17 cellular contexts compared by ENCODE assay signal in genomic region chr17:47221154-47221553, GRCh38. TPM values are rescaled to one million over a fixed set of nuclear protein-coding genes. Genes with fewer than 3 reads are reported as not detected.
"Had no signal": no experiment of that assay in that cellular context is flagged by ENCODE, and none has a peak within 500 bp of the region (broad histone marks: within the 10 kb centered on the region; RNA-seq: fewer than 3 reads in every experiment).

No MANE protein-coding gene starts in this region.

- H3K4me3 ChIP-seq: ascending aorta, breast epithelium, gastrocnemius medialis, skin epidermis, tibial artery had no signal

- H3K9me3 ChIP-seq: ascending aorta, breast epithelium, gastrocnemius medialis, tibial artery had no signal

- H3K4me1 ChIP-seq: breast epithelium had no signal

- H3K27me3 ChIP-seq: ascending aorta, breast epithelium, gastrocnemius medialis, tibial artery had no signal

- H3K36me3 ChIP-seq: ascending aorta, breast epithelium, gastrocnemius medialis, tibial artery had no signal

- H3K27ac ChIP-seq: ascending aorta, breast epithelium, gastrocnemius medialis, VCaP had no signal

- ATAC-seq: gastrocnemius medialis had no signal

- DNase-seq: activated naive CD4-positive, alpha-beta T cell; activated T-cell treated with anti-CD3 and anti-CD28 coated beads for 4 hours; dermis blood vessel endothelial cell; gastrocnemius medialis; islet precursor cell; naive thymus-derived CD4-positive, alpha-beta T cell; nucleus accumbens; stimulated activated CD4-positive, alpha-beta T cell treated with anti-CD3 and anti-CD28 coated beads, Interleukin-15, amount 100 ng/mL, for 24 hours; stimulated activated CD4-positive, alpha-beta T cell treated with anti-CD3 and anti-CD28 coated beads, Interleukin-4, amount 100 ng/mL, for 1 hour; tibial artery had no signal

RNA-seq across cellular contexts. Expression of gene MYL4, which starts 12.0 kb away (rescaled TPM):
- total RNA-seq: ascending aorta; breast epithelium; epithelial cell of proximal tubule; mononuclear cell; naive thymus-derived CD4-positive, alpha-beta T cell; subcutaneous adipose tissue had no signal
- polyA plus RNA-seq: naive thymus-derived CD4-positive, alpha-beta T cell had no signal

RNA-seq across cellular contexts. Expression of gene ITGB3, which starts 32.5 kb away (rescaled TPM):
- polyA plus RNA-seq: naive thymus-derived CD4-positive, alpha-beta T cell had no signal
